In the genomic region with DNA sequence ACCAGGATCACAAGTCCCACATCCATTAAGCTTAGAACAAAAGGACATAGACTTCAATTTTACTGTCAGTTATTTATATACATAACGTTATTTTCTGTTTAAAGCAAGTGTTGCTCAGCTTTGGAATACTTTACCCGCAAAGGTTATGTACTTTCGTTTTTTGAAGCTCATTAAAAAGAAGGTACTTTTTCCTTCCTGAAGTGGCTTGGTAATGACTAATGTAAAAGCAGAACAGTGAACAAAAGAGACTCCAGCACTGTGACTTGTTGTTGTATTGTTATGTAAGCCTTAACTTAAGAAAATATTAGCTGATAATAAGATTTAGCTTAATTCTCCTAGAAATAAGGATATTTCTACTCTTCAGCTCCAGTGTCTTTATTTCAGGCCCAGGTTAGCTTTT, we compare ENCODE assay signal across 14 cellular contexts.
A peak's percentile ranks its signal among the peaks of the same experiment; 100 is the strongest.
DNase-seq lines count a peak whose midpoint lies in the region; ATAC-seq and TF ChIP-seq lines count a peak whose summit lies in the region.
"Had no signal": no experiment of that assay in that cellular context is flagged by ENCODE, and none has a peak within 500 bp of the region (broad histone marks: within the 10 kb centered on the region; RNA-seq: fewer than 3 reads in every experiment).

No MANE protein-coding gene starts in this region.

- peak; percentile 34 for DNase-seq in GM12865 (ENCODE audit: low read depth)
- no peak for DNase-seq in NCI-H345 treated with DMSO at 0.1 percent for 48 hours (lab: John Stamatoyannopoulos, UW; ENCODE audit: unreplicated experiment)
- no peak for DNase-seq in NCI-H187 (lab: John Stamatoyannopoulos, UW)
- no peak for DNase-seq in AG08396 (ENCODE audit: low spot score)
- DNase-seq in NCI-H748 treated with DMSO at 0.1 percent for 48 hours (lab: John Stamatoyannopoulos, UW), result no peak
- DNase-seq: central memory CD4-positive, alpha-beta T cell; esophagus squamous epithelium; NCI-H1105 treated with DMSO at 0.1 percent for 48 hours; stimulated activated CD4-positive, alpha-beta T cell treated with anti-CD3 and anti-CD28 coated beads, Interleukin-15, amount 100 ng/mL, for 24 hours; stomach; T1000 had no signal

- ATAC-seq in GM19395 (IDR thresholded peaks at IDR 0.05; ENCODE audit: unreplicated experiment) (peak; percentile 63), HG02870 (IDR thresholded peaks at IDR 0.05; ENCODE audit: unreplicated experiment) (peak; percentile 68), HG03565 (IDR thresholded peaks at IDR 0.05; ENCODE audit: unreplicated experiment) (peak; percentile 68)

- TF ChIP-seq CTCF in GM12865 (IDR thresholded peaks at IDR 0.05; ENCODE audit: insufficient read depth, low read depth, low read length, missing control alignments), result no peak

- no peak overlapping the region for H3K4me3 ChIP-seq in GM12865 (ENCODE audit: low read depth, low read length)
- H3K4me3 ChIP-seq: esophagus squamous epithelium, stomach had no signal
